In the genomic region with DNA sequence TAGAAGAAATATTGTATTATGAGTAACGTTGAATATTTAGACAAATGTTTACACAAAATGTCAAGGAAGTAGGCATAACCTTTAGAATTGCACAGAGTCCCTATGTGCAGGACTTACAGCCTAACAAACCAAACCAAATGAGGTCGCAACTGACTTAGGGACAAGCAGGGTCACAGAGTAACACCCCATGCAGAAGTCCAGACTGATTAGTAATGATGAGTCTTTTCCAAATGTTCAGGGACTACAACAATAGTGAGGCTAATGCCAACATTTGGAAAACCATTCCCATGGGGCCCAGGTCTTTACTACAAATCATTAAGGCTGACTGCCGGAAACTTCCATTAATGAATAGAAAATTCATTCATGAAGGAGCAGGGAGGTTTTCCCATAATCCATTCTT, we compare ENCODE assay signal across 29 cellular contexts.
"Had no signal": no experiment of that assay in that cellular context is flagged by ENCODE, and none has a peak within 500 bp of the region (broad histone marks: within the 10 kb centered on the region; RNA-seq: fewer than 3 reads in every experiment).

No MANE protein-coding gene starts in this region.

- H3K27ac ChIP-seq: SK-N-MC had no signal

- FAIRE-seq: K562, TTC549 had no signal

- DNase-seq: activated B cell treated with CpG ODN at 0.5 μM for 24 hours; activated CD4-positive, alpha-beta T cell treated with anti-CD3 and anti-CD28 coated beads for 1 hour; activated CD4-positive, alpha-beta T cell treated with anti-CD3 and anti-CD28 coated beads, Interleukin-2, amount 10 ng/mL, durations not matched to agents 24 days and 14 days; activated CD4-positive, alpha-beta T cell treated with anti-CD3 and anti-CD28 coated beads, Interleukin-2, amount 50 U/mL, for 48 hours; activated CD8-positive, alpha-beta memory T cell treated with anti-CD3 and anti-CD28 coated beads for 24 hours; activated gamma-delta T cell; activated naive CD4-positive, alpha-beta T cell treated with anti-CD3 and anti-CD28 coated beads for 36 hours; activated T-cell treated with anti-CD3 and anti-CD28 coated beads, Interleukin-2, amount 50 U/mL, for 48 hours; amygdala; caudate nucleus; Karpas-422; NCI-H1092 treated with DMSO at 0.1 percent for 48 hours; NCI-H1417 treated with DMSO at 0.1 percent for 48 hours; NCI-H1694; NCI-H2029; NCI-H2107; NCI-H2171 treated with DMSO at 0.1 percent for 48 hours; NCI-H526 treated with DMSO at 0.1 percent for 48 hours; NCI-H82; RPMI8226; T-cell; T-helper 2 cell; T1000 had no signal

- ATAC-seq: activated T-helper 17 cell treated with anti-CD3 and anti-CD28 coated beads, Interleukin-2, amount 50 U/mL, for 72 hours; K562; Panc1; Right ventricle myocardium inferior; T-cell had no signal

- H3K4me3 ChIP-seq: K562, SK-N-MC had no signal
